Comparison of ENCODE assay signal across 1 cellular context in the genomic region with DNA sequence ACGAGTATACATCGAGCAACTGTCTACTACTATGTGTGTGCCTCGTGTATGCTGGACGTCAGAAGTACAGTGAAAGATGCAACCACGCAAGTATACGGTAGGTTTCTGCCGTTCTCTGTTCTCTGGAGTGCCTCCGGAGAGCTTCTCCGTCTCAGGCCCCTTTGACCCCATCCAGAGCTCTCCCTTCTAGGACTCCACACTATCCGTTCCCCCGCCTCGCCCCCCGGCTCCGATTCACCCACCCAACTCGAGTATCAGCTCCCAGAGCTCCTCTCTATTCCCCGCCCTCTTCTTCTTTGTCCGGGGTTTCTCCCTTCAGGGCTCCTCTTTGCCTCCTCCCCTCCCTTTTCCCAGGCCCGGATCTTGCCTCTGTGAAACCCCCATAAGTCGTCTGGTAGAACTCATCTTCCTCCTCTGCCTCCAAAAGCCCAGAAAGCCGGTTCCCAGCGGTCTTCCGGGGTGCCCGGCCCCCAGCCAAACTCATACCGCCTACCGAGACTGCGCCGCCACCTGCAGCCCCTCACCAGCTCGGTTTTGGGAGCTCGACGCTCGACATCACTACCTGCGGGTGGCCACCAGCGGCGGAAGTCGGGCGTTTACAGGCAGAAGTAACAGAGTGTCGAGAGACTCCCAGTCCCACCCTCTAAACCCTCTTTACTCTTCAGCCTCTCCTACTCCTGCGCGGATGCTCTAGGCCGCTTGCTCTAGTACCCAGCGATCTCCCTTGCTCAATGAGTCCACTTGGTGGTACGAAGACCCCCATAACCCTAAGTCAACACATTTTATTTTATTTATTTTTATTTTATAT.
TF ChIP-seq lines count a peak whose summit lies in the region.

A gene with protein sequence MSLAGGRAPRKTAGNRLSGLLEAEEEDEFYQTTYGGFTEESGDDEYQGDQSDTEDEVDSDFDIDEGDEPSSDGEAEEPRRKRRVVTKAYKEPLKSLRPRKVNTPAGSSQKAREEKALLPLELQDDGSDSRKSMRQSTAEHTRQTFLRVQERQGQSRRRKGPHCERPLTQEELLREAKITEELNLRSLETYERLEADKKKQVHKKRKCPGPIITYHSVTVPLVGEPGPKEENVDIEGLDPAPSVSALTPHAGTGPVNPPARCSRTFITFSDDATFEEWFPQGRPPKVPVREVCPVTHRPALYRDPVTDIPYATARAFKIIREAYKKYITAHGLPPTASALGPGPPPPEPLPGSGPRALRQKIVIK (minus strand): TSS at position 560 of the 808 bp plus-strand sequence. CDS start 76 bp downstream, at position 484.

TF ChIP-seq in H1, 55 proteins besides CTCF, POLR2A, EP300 and RAD21:
- TF ChIP-seq ASH2L (IDR thresholded peaks at IDR 0.05; ENCODE audit: low read length) (peak; percentile 92), RNF2 (IDR thresholded peaks at IDR 0.05; ENCODE audit: borderline replicate concordance, low read depth, low read length, missing control alignments, poor library complexity, severe bottlenecking) (no peak), POLR2AphosphoS5 (IDR thresholded peaks at IDR 0.05; ENCODE audit: low read depth, low read length) (peak; percentile 82; the same call in 1 of the 2 replicates), CHD2 (IDR thresholded peaks at IDR 0.05; ENCODE audit: low read length) (no peak), TAF7 (optimal IDR thresholded peaks at IDR 0.05; ENCODE audit: borderline replicate concordance, low read depth, low read length) (peak; percentile 82), GABPA (IDR thresholded peaks at IDR 0.05; ENCODE audit: borderline replicate concordance, insufficient read depth, low read length) (peak; percentile 70; the same call in 1 of the 2 replicates), KDM4A (IDR thresholded peaks at IDR 0.05; ENCODE audit: low read depth, low read length, severe bottlenecking) (peak; percentile 52), SP1 (IDR thresholded peaks at IDR 0.05; ENCODE audit: low read depth, low read length) (peak; percentile 76), SIN3A (conservative IDR thresholded peaks at IDR 0.05 in 1 of 2, IDR thresholded peaks at IDR 0.05 in 1 of 2; ENCODE audit: low read depth in 1 of 2, low read length in 2 of 2) (peak; percentile 81 to 95), BRCA1 (IDR thresholded peaks at IDR 0.05; ENCODE audit: low read depth, low read length) (no peak), TBP (IDR thresholded peaks at IDR 0.05; ENCODE audit: low read depth, low read length) (peak; percentile 91), KDM5A (IDR thresholded peaks at IDR 0.05; ENCODE audit: low read length) (no peak; the same call in 1 of the 2 replicates), ATF2 (IDR thresholded peaks at IDR 0.05; ENCODE audit: low read length) (peak; percentile 63; the same call in 1 of the 2 replicates), MAX (IDR thresholded peaks at IDR 0.05) (peak; percentile 75), YY1 (IDR thresholded peaks at IDR 0.05; ENCODE audit: low read depth, low read length) (peak; percentile 83), SIX5 (IDR thresholded peaks at IDR 0.05; ENCODE audit: low read depth, low read length) (peak; percentile 13; the same call in 1 of the 2 replicates), SRF (IDR thresholded peaks at IDR 0.05; ENCODE audit: low read depth, low read length) (peak; percentile 98), PHF8 (conservative IDR thresholded peaks at IDR 0.05; ENCODE audit: low read depth, low read length) (peak; percentile 97), NANOG (IDR thresholded peaks at IDR 0.05; ENCODE audit: insufficient read depth, low read depth, low read length, poor library complexity, severe bottlenecking) (peak; percentile 54), HDAC2 (IDR thresholded peaks at IDR 0.05; ENCODE audit: borderline replicate concordance in 1 of 2, low read depth in 2 of 2, low read length in 2 of 2) (no peak), TAF1 (IDR thresholded peaks at IDR 0.05; ENCODE audit: low read depth, low read length) (peak; percentile 96), CREB1 (IDR thresholded peaks at IDR 0.05) (peak; percentile 66), HDAC6 (IDR thresholded peaks at IDR 0.05; ENCODE audit: low read depth, low read length) (no peak), EGR1 (IDR thresholded peaks at IDR 0.05; ENCODE audit: borderline replicate concordance, low read depth, low read length) (peak; percentile 82), E2F6 (IDR thresholded peaks at IDR 0.05) (0 out of 2 replicates have a peak, but pooled peaks have one; percentile 43), SP4 (IDR thresholded peaks at IDR 0.05; ENCODE audit: low read length) (0 out of 2 replicates have a peak, but pooled peaks have one; percentile 70)
- TF ChIP-seq, protein P1, sequence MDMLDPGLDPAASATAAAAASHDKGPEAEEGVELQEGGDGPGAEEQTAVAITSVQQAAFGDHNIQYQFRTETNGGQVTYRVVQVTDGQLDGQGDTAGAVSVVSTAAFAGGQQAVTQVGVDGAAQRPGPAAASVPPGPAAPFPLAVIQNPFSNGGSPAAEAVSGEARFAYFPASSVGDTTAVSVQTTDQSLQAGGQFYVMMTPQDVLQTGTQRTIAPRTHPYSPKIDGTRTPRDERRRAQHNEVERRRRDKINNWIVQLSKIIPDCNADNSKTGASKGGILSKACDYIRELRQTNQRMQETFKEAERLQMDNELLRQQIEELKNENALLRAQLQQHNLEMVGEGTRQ (IDR thresholded peaks at IDR 0.05; ENCODE audit: low read length): no peak
TF ChIP-seq in H1: peak in this region for 20.
